ENCODE assay signal across 8 cellular contexts in genomic region chr5:170632985-170633234, GRCh38.
DNase-seq lines count a peak whose midpoint lies in the region; ATAC-seq and TF ChIP-seq lines count a peak whose summit lies in the region.

No MANE protein-coding gene starts in this region.

- no peak overlapping the region for H3K27ac Mint-ChIP-seq in activated naive CD8-positive, alpha-beta T cell treated with anti-CD3 and anti-CD28 coated beads, Interleukin-2, amount 10 ng/mL, durations not matched to agents 7 days and 5 days

- peak overlapping the region in 1 of 3 donors; percentile 8 for H3K9ac ChIP-seq in skeletal muscle tissue (ENCODE audit: low read depth in 1 of 3, low read length in 3 of 3)

- H2AFZ ChIP-seq in ACC112 (ENCODE audit: low read length, unreplicated experiment), result peak overlapping the region; percentile 63

- TF ChIP-seq CTCF in Peyer's patch (IDR thresholded peaks at IDR 0.05), result peak; percentile 55 to 83 (median 71)

- peak; percentile 61 for ATAC-seq in GM19463 (IDR thresholded peaks at IDR 0.05; ENCODE audit: unreplicated experiment)
- ATAC-seq in activated naive CD8-positive, alpha-beta T cell treated with anti-CD3 and anti-CD28 coated beads, Interleukin-2, amount 10 ng/mL, durations not matched to agents 7 days and 5 days (ENCODE audit: low read depth), result peak; percentile 60

- H3K9me3 ChIP-seq in Peyer's patch, result no peaks in the 10 kb centered on the region
- H3K9me3 ChIP-seq in skeletal muscle tissue (ENCODE audit: control insufficient read depth in 3 of 3, low read length in 3 of 3), result no peaks in the 10 kb centered on the region

- H3K79me2 ChIP-seq in ACC112 (ENCODE audit: control insufficient read depth, insufficient read depth, low read length, unreplicated experiment), result no peaks in the 10 kb centered on the region

- H3K4me3 ChIP-seq in ACC112 (ENCODE audit: low read depth, low read length), result peak overlapping the region; percentile 70
- H3K4me3 ChIP-seq in Peyer's patch, result peak overlapping the region in 1 of 4 donors; percentile 4
- peak overlapping the region; percentile 29 to 45 (median 31) for H3K4me3 ChIP-seq in skeletal muscle tissue (ENCODE audit: low read length in 3 of 3)

- no peaks in the 10 kb centered on the region for H3K9me3 Mint-ChIP-seq in activated naive CD8-positive, alpha-beta T cell treated with anti-CD3 and anti-CD28 coated beads, Interleukin-2, amount 10 ng/mL, durations not matched to agents 7 days and 5 days

- H3K4me3 Mint-ChIP-seq in activated naive CD8-positive, alpha-beta T cell treated with anti-CD3 and anti-CD28 coated beads, Interleukin-2, amount 10 ng/mL, durations not matched to agents 7 days and 5 days, result peak overlapping the region; percentile 41

- H3K27me3 Mint-ChIP-seq in activated naive CD8-positive, alpha-beta T cell treated with anti-CD3 and anti-CD28 coated beads, Interleukin-2, amount 10 ng/mL, durations not matched to agents 7 days and 5 days, result peaks cover 9% of the 10 kb centered on the region

- H3K36me3 Mint-ChIP-seq in activated naive CD8-positive, alpha-beta T cell treated with anti-CD3 and anti-CD28 coated beads, Interleukin-2, amount 10 ng/mL, durations not matched to agents 7 days and 5 days, result no peaks in the 10 kb centered on the region

- H3K4me1 Mint-ChIP-seq in activated naive CD8-positive, alpha-beta T cell treated with anti-CD3 and anti-CD28 coated beads, Interleukin-2, amount 10 ng/mL, durations not matched to agents 7 days and 5 days, result peaks cover 12% of the 10 kb centered on the region

- H3K36me3 ChIP-seq in ACC112 (ENCODE audit: insufficient read depth, low read length) (no peaks in the 10 kb centered on the region), Peyer's patch (no peaks in the 10 kb centered on the region), skeletal muscle tissue (ENCODE audit: control insufficient read depth in 3 of 3, insufficient read depth in 3 of 3, low read length in 3 of 3) (no peaks in the 10 kb centered on the region)

- H3K27ac ChIP-seq in ACC112 (ENCODE audit: low read depth, low read length), result no peak overlapping the region
- peak overlapping the region; percentile 37 to 72 (median 46) for H3K27ac ChIP-seq in Peyer's patch
- peak overlapping the region; percentile 48 for H3K27ac ChIP-seq in skeletal muscle tissue (ENCODE audit: low read depth, low read length)

- peak in 2 of 3 donors; percentile 62 for DNase-seq in Peyer's patch
- peak; percentile 69 for DNase-seq in activated naive CD8-positive, alpha-beta T cell treated with anti-CD3 and anti-CD28 coated beads, Interleukin-2, amount 10 ng/mL, durations not matched to agents 7 days and 5 days
- peak in 32 of 51 donors; percentile 18 to 76 (median 55) for DNase-seq in hypothalamus (lab: John Stamatoyannopoulos, UW)
- no peak for DNase-seq in NCI-H526 (lab: John Stamatoyannopoulos, UW)
- no peak for DNase-seq in MV-4-11 (lab: John Stamatoyannopoulos, UW)

- peaks cover 23% of the 10 kb centered on the region for H3K4me1 ChIP-seq in ACC112 (ENCODE audit: control insufficient read depth, insufficient read depth, low read length, unreplicated experiment)
- peaks cover 0 to 13% (median 0%) of the 10 kb centered on the region in 4 donors for H3K4me1 ChIP-seq in Peyer's patch
- H3K4me1 ChIP-seq in skeletal muscle tissue (ENCODE audit: control insufficient read depth in 3 of 3, insufficient read depth in 3 of 3, low read length in 3 of 3), result peaks cover 9 to 21% (median 20%) of the 10 kb centered on the region in 3 donors

- no peak for TF ChIP-seq POLR2A in Peyer's patch (IDR thresholded peaks at IDR 0.05)

- POLR2A ChIA-PET in activated naive CD8-positive, alpha-beta T cell treated with anti-CD3 and anti-CD28 coated beads, Interleukin-2, amount 10 ng/mL, durations not matched to agents 7 days and 5 days (lab: Charles Lee), result no interaction called here

- no peaks in the 10 kb centered on the region for H3K27me3 ChIP-seq in ACC112 (ENCODE audit: insufficient read depth, low read length)
- no peaks in the 10 kb centered on the region for H3K27me3 ChIP-seq in Peyer's patch
- peaks cover 17 to 28% (median 24%) of the 10 kb centered on the region in 3 donors for H3K27me3 ChIP-seq in skeletal muscle tissue (ENCODE audit: control insufficient read depth in 3 of 3, insufficient read depth in 3 of 3, low read length in 3 of 3)

Comparison
In these comparisons a context has a peak if more than half of its experiments do, and no peak if none do; other contexts are left out.
1. DNase-seq: peak in Peyer's patch (2 of 3), activated naive CD8-positive, alpha-beta T cell treated with anti-CD3 and anti-CD28 coated beads, Interleukin-2, amount 10 ng/mL, durations not matched to agents 7 days and 5 days (single experiment) and hypothalamus (32 of 51); none in NCI-H526 (0 of 2) and MV-4-11 (single experiment).